In genomic region chr2:39929531-39929930, GRCh38 we compare ENCODE assay signal across 20 cellular contexts.
DNase-seq lines count a peak whose midpoint lies in the region; ATAC-seq, FAIRE-seq and TF ChIP-seq lines count a peak whose summit lies in the region.
"Had no signal": no experiment of that assay in that cellular context is flagged by ENCODE, and none has a peak within 500 bp of the region (broad histone marks: within the 10 kb centered on the region; RNA-seq: fewer than 3 reads in every experiment).

No MANE protein-coding gene starts in this region.

- peak overlapping the region; percentile 83 for H2BK20ac ChIP-seq in IMR-90 (ENCODE audit: low read depth, low read length)

- H3K27me3 Mint-ChIP-seq in activated CD8-positive, alpha-beta T cell treated with anti-CD3 and anti-CD28 coated beads for 36 hours = no peaks in the 10 kb centered on the region
- no peaks in the 10 kb centered on the region for H3K27me3 Mint-ChIP-seq in activated CD8-positive, alpha-beta T cell treated with anti-CD3 and anti-CD28 coated beads, Interleukin-2, amount 10 ng/mL, durations not matched to agents 7 days and 5 days (ENCODE audit: low read depth)
- H3K27me3 Mint-ChIP-seq in stimulated activated naive CD8-positive, alpha-beta T cell treated with anti-CD3 and anti-CD28 coated beads, Interleukin-15, amount 100 ng/mL, for 72 hours = peaks cover 8% of the 10 kb centered on the region

- no peaks in the 10 kb centered on the region for H3K27me3 ChIP-seq in IMR-90 (ENCODE audit: control insufficient read depth, insufficient read depth, low read length)
- H3K27me3 ChIP-seq: BLaER1 treated with 17β-estradiol and CSF1 and Interleukin-3, amounts not matched to agents 10 nM and 100 nM had no signal

- H4K91ac ChIP-seq in IMR-90 (ENCODE audit: insufficient read depth, low read depth, low read length) = peak overlapping the region; percentile 51; the same call in 1 of the 2 replicates

- H3K14ac ChIP-seq in IMR-90 (replicated peaks; ENCODE audit: low read depth, low read length) = peak overlapping the region; percentile 59

- FAIRE-seq in A549 (lab: Jason Lieb, UNC) = no peak
- FAIRE-seq: GM12892, GM18507, H54 had no signal

- in situ Hi-C loops in IMR-90 (cut with MboI; ENCODE audit: low sequenced_read_pairs) = no loop called here

- POLR2A ChIA-PET in activated CD8-positive, alpha-beta T cell treated with anti-CD3 and anti-CD28 coated beads for 36 hours (lab: Charles Lee) = no interaction called here
- POLR2A ChIA-PET in activated CD8-positive, alpha-beta T cell treated with anti-CD3 and anti-CD28 coated beads, Interleukin-2, amount 10 ng/mL, durations not matched to agents 7 days and 5 days (lab: Charles Lee) = no interaction called here
- POLR2A ChIA-PET in A549 (lab: Yijun Ruan, JAX) = no interaction called here
- POLR2A ChIA-PET in IMR-90 (lab: Charles Lee; ENCODE audit: unreplicated experiment) = no interaction called here

- intact Hi-C loops in activated CD8-positive, alpha-beta T cell treated with anti-CD3 and anti-CD28 coated beads for 36 hours (cut with micrococcal nuclease) = no loop called here
- intact Hi-C loops in IMR-90 (cut with micrococcal nuclease) = no loop called here

- peak overlapping the region; percentile 18; the same call in 1 of the 2 replicates for H2AK5ac ChIP-seq in IMR-90 (ENCODE audit: low read depth, low read length)

- CTCF ChIA-PET in activated CD8-positive, alpha-beta T cell treated with anti-CD3 and anti-CD28 coated beads for 36 hours (lab: Charles Lee) = no interaction called here
- CTCF ChIA-PET in activated CD8-positive, alpha-beta T cell treated with anti-CD3 and anti-CD28 coated beads, Interleukin-2, amount 10 ng/mL, durations not matched to agents 7 days and 5 days (lab: Charles Lee) = interaction anchor here (1.7 kb wide), 1 partner anchor 16 kb away, joined by 5 read pairs; no protein-coding TSS in a partner anchor
- CTCF ChIA-PET in A549 (lab: Yijun Ruan, JAX) = no interaction called here
- CTCF ChIA-PET in IMR-90 (lab: Yijun Ruan, JAX) = no interaction called here

- no peak for DNase-seq in activated CD8-positive, alpha-beta T cell treated with anti-CD3 and anti-CD28 coated beads for 36 hours
- no peak for DNase-seq in activated CD8-positive, alpha-beta T cell treated with anti-CD3 and anti-CD28 coated beads, Interleukin-2, amount 10 ng/mL, durations not matched to agents 7 days and 5 days
- DNase-seq in A549 (ENCODE audit: low read depth in 1 of 2, low spot score in 1 of 2) = no peak
- DNase-seq in IMR-90 = no peak
- DNase-seq in stimulated activated naive CD8-positive, alpha-beta T cell treated with anti-CD3 and anti-CD28 coated beads, Interleukin-15, amount 100 ng/mL, for 72 hours = no peak
- no peak for DNase-seq in NCI-H128 (lab: John Stamatoyannopoulos, UW; ENCODE audit: unreplicated experiment)
- no peak for DNase-seq in NCI-H2227 (lab: John Stamatoyannopoulos, UW; ENCODE audit: unreplicated experiment)
- DNase-seq: 8988T; CD8-positive, alpha-beta T cell; DMS 273 treated with DMSO at 0.1 percent for 48 hours; DMS53; DND-41; GDM1; HCEC 1CT had no signal

- ATAC-seq in activated CD8-positive, alpha-beta T cell treated with anti-CD3 and anti-CD28 coated beads for 36 hours = peak; percentile 71
- ATAC-seq in activated CD8-positive, alpha-beta T cell treated with anti-CD3 and anti-CD28 coated beads, Interleukin-2, amount 10 ng/mL, durations not matched to agents 7 days and 5 days = no peak
- ATAC-seq in A549 = no peak
- no peak for ATAC-seq in IMR-90 (ENCODE audit: low read depth)
- ATAC-seq in stimulated activated naive CD8-positive, alpha-beta T cell treated with anti-CD3 and anti-CD28 coated beads, Interleukin-15, amount 100 ng/mL, for 72 hours = peak; percentile 55
- ATAC-seq: CD8-positive, alpha-beta T cell; GM23338 had no signal

- no peak overlapping the region for H2AK9ac ChIP-seq in IMR-90 (replicated peaks; ENCODE audit: low read depth, low read length, poor library complexity)

- no peak overlapping the region for H3K4me3 Mint-ChIP-seq in activated CD8-positive, alpha-beta T cell treated with anti-CD3 and anti-CD28 coated beads for 36 hours
- H3K4me3 Mint-ChIP-seq in activated CD8-positive, alpha-beta T cell treated with anti-CD3 and anti-CD28 coated beads, Interleukin-2, amount 10 ng/mL, durations not matched to agents 7 days and 5 days = no peak overlapping the region
- H3K4me3 Mint-ChIP-seq in stimulated activated naive CD8-positive, alpha-beta T cell treated with anti-CD3 and anti-CD28 coated beads, Interleukin-15, amount 100 ng/mL, for 72 hours = peak overlapping the region in 1 of 2 donors; percentile 18
- H3K4me3 Mint-ChIP-seq: B cell; CD8-positive, alpha-beta T cell; GM23338 had no signal

- H3K79me1 ChIP-seq in IMR-90 (ENCODE audit: low read depth in 1 of 2, low read length in 2 of 2) = 0 out of 4 replicates have a peak, but pooled peaks cover 0 to 3% of the 10 kb centered on the region in 2 experiments

- TF ChIP-seq RAD21 in A549 (conservative IDR thresholded peaks at IDR 0.05 in 1 of 2, IDR thresholded peaks at IDR 0.05 in 1 of 2) (no peak), IMR-90 (IDR thresholded peaks at IDR 0.05; ENCODE audit: low read length) (no peak)

- no peak overlapping the region for H3K4me2 ChIP-seq in A549
- H3K4me2 ChIP-seq in IMR-90 (ENCODE audit: low read depth, low read length) = no peak overlapping the region
- H3K4me2 ChIP-seq: BLaER1 treated with 17β-estradiol and CSF1 and Interleukin-3, amounts not matched to agents 10 nM and 100 nM; GM23338 had no signal

- H3K9me1 ChIP-seq in IMR-90 (ENCODE audit: insufficient read depth, low read length) = no peaks in the 10 kb centered on the region

- peak overlapping the region; percentile 7 to 53; a peak in 3 of 4 replicates for H4K8ac ChIP-seq in IMR-90 (ENCODE audit: low read depth in 2 of 2, low read length in 2 of 2)

- TF ChIP-seq POLR2A in A549 (IDR thresholded peaks at IDR 0.05; ENCODE audit: low read length) (no peak), IMR-90 (IDR thresholded peaks at IDR 0.05; ENCODE audit: low read depth, low read length) (no peak)

- no peaks in the 10 kb centered on the region for H3K4me1 ChIP-seq in A549
- peaks cover 16% of the 10 kb centered on the region; the same call in 1 of the 2 replicates for H3K4me1 ChIP-seq in IMR-90 (ENCODE audit: control insufficient read depth, insufficient read depth, low read length)

- no peaks in the 10 kb centered on the region for H3K36me3 ChIP-seq in IMR-90 (ENCODE audit: control insufficient read depth, insufficient read depth, low read length)

- H2AFZ ChIP-seq in IMR-90 (replicated peaks; ENCODE audit: low read length, poor library complexity) = no peak overlapping the region
- H2AFZ ChIP-seq: GM23338 had no signal

- H3K4me1 Mint-ChIP-seq in activated CD8-positive, alpha-beta T cell treated with anti-CD3 and anti-CD28 coated beads for 36 hours (ENCODE audit: low read depth) = peaks cover 4% of the 10 kb centered on the region
- no peaks in the 10 kb centered on the region for H3K4me1 Mint-ChIP-seq in activated CD8-positive, alpha-beta T cell treated with anti-CD3 and anti-CD28 coated beads, Interleukin-2, amount 10 ng/mL, durations not matched to agents 7 days and 5 days (ENCODE audit: low read depth)
- peaks cover 8% of the 10 kb centered on the region for H3K4me1 Mint-ChIP-seq in stimulated activated naive CD8-positive, alpha-beta T cell treated with anti-CD3 and anti-CD28 coated beads, Interleukin-15, amount 100 ng/mL, for 72 hours
- H3K4me1 Mint-ChIP-seq: B cell, GM23338 had no signal

- peak overlapping the region; percentile 93 for H2BK120ac ChIP-seq in IMR-90 (ENCODE audit: low read depth, low read length)

- no peaks in the 10 kb centered on the region for H3K36me3 Mint-ChIP-seq in activated CD8-positive, alpha-beta T cell treated with anti-CD3 and anti-CD28 coated beads for 36 hours (ENCODE audit: low read depth)
- H3K36me3 Mint-ChIP-seq in activated CD8-positive, alpha-beta T cell treated with anti-CD3 and anti-CD28 coated beads, Interleukin-2, amount 10 ng/mL, durations not matched to agents 7 days and 5 days (ENCODE audit: low read depth) = peaks cover 23% of the 10 kb centered on the region
- H3K36me3 Mint-ChIP-seq: CD8-positive, alpha-beta T cell had no signal

- no peak overlapping the region for H3K9ac ChIP-seq in IMR-90 (ENCODE audit: low read depth, low read length)
- H3K9ac ChIP-seq: BLaER1 treated with 17β-estradiol and CSF1 and Interleukin-3, amounts not matched to agents 10 nM and 100 nM had no signal

- H2BK15ac ChIP-seq in IMR-90 (ENCODE audit: low read depth, low read length) = peak overlapping the region; percentile 86; the same call in 2 of the 3 replicates

- 44% methylated on average over 2 of the region's 2 CpGs for WGBS in A549 (ENCODE audit: missing lambda C conversion rate)
- WGBS in IMR-90 (ENCODE audit: extremely low coverage in 2 of 2, insufficient read length in 1 of 2), 2 experiments = no CpG with 5 or more reads among the region's 2 CpGs

- peak overlapping the region; percentile 84; the same call in 1 of the 2 replicates for H3K4ac ChIP-seq in IMR-90 (ENCODE audit: low read depth, low read length)

- H3K9me3 ChIP-seq in A549 (no peaks in the 10 kb centered on the region), IMR-90 (ENCODE audit: control insufficient read depth, insufficient read depth, low read length) (peaks cover 6% of the 10 kb centered on the region)

- peak overlapping the region; percentile 76 for H2BK5ac ChIP-seq in IMR-90 (ENCODE audit: low read depth, low read length, poor library complexity, severe bottlenecking)

- dilution Hi-C loops in IMR-90 (cut with HindIII; ENCODE audit: low sequenced_read_pairs, unreplicated experiment) = no loop called here

- no peak overlapping the region for H3K27ac ChIP-seq in A549
- no peak overlapping the region for H3K27ac ChIP-seq in IMR-90 (ENCODE audit: insufficient read depth, low read length)
- H3K27ac ChIP-seq: BLaER1 treated with 17β-estradiol and CSF1 and Interleukin-3, amounts not matched to agents 10 nM and 100 nM had no signal

- H3K27ac Mint-ChIP-seq in activated CD8-positive, alpha-beta T cell treated with anti-CD3 and anti-CD28 coated beads for 36 hours = no peak overlapping the region
- no peak overlapping the region for H3K27ac Mint-ChIP-seq in activated CD8-positive, alpha-beta T cell treated with anti-CD3 and anti-CD28 coated beads, Interleukin-2, amount 10 ng/mL, durations not matched to agents 7 days and 5 days
- H3K27ac Mint-ChIP-seq in stimulated activated naive CD8-positive, alpha-beta T cell treated with anti-CD3 and anti-CD28 coated beads, Interleukin-15, amount 100 ng/mL, for 72 hours = peak overlapping the region in 1 of 2 donors; percentile 69
- H3K27ac Mint-ChIP-seq: B cell; CD8-positive, alpha-beta T cell; GM23338 had no signal

- no peak for TF ChIP-seq CTCF in activated CD8-positive, alpha-beta T cell treated with anti-CD3 and anti-CD28 coated beads for 36 hours (IDR thresholded peaks at IDR 0.05)
- no peak for TF ChIP-seq CTCF in A549 (IDR thresholded peaks at IDR 0.05)
- no peak for TF ChIP-seq CTCF in IMR-90 (conservative IDR thresholded peaks at IDR 0.05; ENCODE audit: low read depth, low read length)

- peak overlapping the region; percentile 89; the same call in 1 of the 2 replicates for H3K18ac ChIP-seq in IMR-90 (ENCODE audit: low read depth, low read length)

- H3K56ac ChIP-seq in IMR-90 (ENCODE audit: extremely low read depth, insufficient read depth, low read length) = no peak overlapping the region

- H4K20me1 ChIP-seq in IMR-90 (ENCODE audit: insufficient read depth, low read length) = no peaks in the 10 kb centered on the region
- H4K20me1 ChIP-seq: BLaER1 treated with 17β-estradiol and CSF1 and Interleukin-3, amounts not matched to agents 10 nM and 100 nM had no signal

- peak overlapping the region; percentile 71; the same call in 1 of the 2 replicates for H4K5ac ChIP-seq in IMR-90 (ENCODE audit: low read depth, low read length)

- TF ChIP-seq EP300 in A549 (IDR thresholded peaks at IDR 0.05) = no peak

- H3K9me3 Mint-ChIP-seq in activated CD8-positive, alpha-beta T cell treated with anti-CD3 and anti-CD28 coated beads for 36 hours = no peaks in the 10 kb centered on the region
- H3K9me3 Mint-ChIP-seq in activated CD8-positive, alpha-beta T cell treated with anti-CD3 and anti-CD28 coated beads, Interleukin-2, amount 10 ng/mL, durations not matched to agents 7 days and 5 days (ENCODE audit: insufficient read depth) = no peaks in the 10 kb centered on the region
- H3K9me3 Mint-ChIP-seq in stimulated activated naive CD8-positive, alpha-beta T cell treated with anti-CD3 and anti-CD28 coated beads, Interleukin-15, amount 100 ng/mL, for 72 hours = no peaks in the 10 kb centered on the region
- H3K9me3 Mint-ChIP-seq: CD8-positive, alpha-beta T cell; GM23338 had no signal

- no TSS peak for BruUV-seq in IMR-90 (replicated peaks; lab: Mats Ljungman, UMichigan)

- H3K4me3 ChIP-seq in A549 (no peak overlapping the region), IMR-90 (ENCODE audit: insufficient read depth, low read depth, low read length) (no peak overlapping the region)
- H3K4me3 ChIP-seq: BLaER1 treated with 17β-estradiol and CSF1 and Interleukin-3, amounts not matched to agents 10 nM and 100 nM; GM23338 had no signal

- H3K23ac ChIP-seq in IMR-90 (ENCODE audit: low read depth, low read length) = 0 out of 2 replicates have a peak overlapping the region, but pooled peaks have one; percentile 17

Comparison
In these comparisons a context has a peak if more than half of its experiments do, and no peak if none do; other contexts are left out.
1. ATAC-seq: peak in activated CD8-positive, alpha-beta T cell treated with anti-CD3 and anti-CD28 coated beads for 36 hours (single experiment) and stimulated activated naive CD8-positive, alpha-beta T cell treated with anti-CD3 and anti-CD28 coated beads, Interleukin-15, amount 100 ng/mL, for 72 hours (single experiment); none in activated CD8-positive, alpha-beta T cell treated with anti-CD3 and anti-CD28 coated beads, Interleukin-2, amount 10 ng/mL, durations not matched to agents 7 days and 5 days (single experiment), A549 (0 of 2) and IMR-90 (single experiment).